ENCODE assay signal across 8 cellular contexts in genomic region chr16:89860747-89861304, GRCh38. TPM values are rescaled to one million over a fixed set of nuclear protein-coding genes. Genes with fewer than 3 reads are reported as not detected.
A peak's percentile ranks its signal among the peaks of the same experiment; 100 is the strongest.
DNase-seq lines count a peak whose midpoint lies in the region; ATAC-seq, FAIRE-seq and TF ChIP-seq lines count a peak whose summit lies in the region.

No MANE protein-coding gene starts in this region.

- TF ChIP-seq CTCF in GM12864 (IDR thresholded peaks at IDR 0.05; ENCODE audit: low read depth, low read length, missing control alignments) (peak; percentile 98), VCaP (conservative IDR thresholded peaks at IDR 0.05) (peak; percentile 80), K562 (IDR thresholded peaks at IDR 0.05 in 2 of 3, conservative IDR thresholded peaks at IDR 0.05 in 1 of 3; ENCODE audit: insufficient read depth in 2 of 3, low read depth in 1 of 3, low read length in 3 of 3) (peak; percentile 96 to 98 (median 97)), kidney epithelial cell (IDR thresholded peaks at IDR 0.05; ENCODE audit: insufficient read depth, low read length, poor library complexity, severe bottlenecking) (peak; percentile 99)

- peak overlapping the region in 1 of 2 experiments; percentile 43; a peak in 1 of 4 replicates for H3K9ac ChIP-seq in K562 (ENCODE audit: insufficient read depth in 1 of 2, low read depth in 2 of 2, low read length in 2 of 2)

- WGBS in K562 (ENCODE audit: insufficient coverage, low coverage, missing lambda C conversion rate) = 18% methylated on average over 21 of the region's 28 CpGs

- POLR2A ChIA-PET in K562 (lab: Yijun Ruan, JAX) = interaction anchor here (0.6 to 3.5 kb wide), 6 partner anchors 12 to 351 kb away, joined by 3 to 25 read pairs (median 4); partner anchors contain the start of gene TCF25

- H3K4me2 ChIP-seq in K562 (ENCODE audit: insufficient read depth, low read length) = no peak overlapping the region

- BruUV-seq in K562 (replicated peaks; lab: Mats Ljungman, UMichigan) = no TSS peak

- H2AFZ ChIP-seq in K562 (ENCODE audit: low read depth, low read length) = peak overlapping the region; percentile 71

- H3K27ac ChIP-seq in VCaP = no peak overlapping the region
- no peak overlapping the region for H3K27ac ChIP-seq in K562 (ENCODE audit: extremely low read depth, low read depth, low read length)

- H3K27me3 ChIP-seq in MG63 (no peaks in the 10 kb centered on the region), K562 (ENCODE audit: control insufficient read depth in 2 of 2, insufficient read depth in 2 of 2, low read length in 2 of 2) (no peaks in the 10 kb centered on the region), kidney epithelial cell (ENCODE audit: control insufficient read depth, insufficient read depth, low read length) (no peaks in the 10 kb centered on the region)

- intact Hi-C loops in K562 (cut with micrococcal nuclease) = loop anchor here (1.0 to 2.0 kb wide), 3 partner anchors 44 to 155 kb away; partner anchors contain the start of gene FANCA

- in situ Hi-C loops in K562 (cut with MboI) = loop anchor here (5.0 to 10.0 kb wide), 2 partner anchors 159 to 266 kb away; partner anchors contain the start of gene SPATA2L

- no peaks in the 10 kb centered on the region for H3K9me3 ChIP-seq in MG63
- H3K9me3 ChIP-seq in K562 (replicated peaks; ENCODE audit: control insufficient read depth, insufficient read depth, low read depth, low read length) = no peaks in the 10 kb centered on the region

- DNase-seq in GM12864 (ENCODE audit: low read depth) = no peak
- DNase-seq in MG63 = peak; percentile 47
- peak; percentile 82 to 97 (median 94) for DNase-seq in K562 (ENCODE audit: extremely low read depth in 1 of 4, low spot score in 3 of 4)
- no peak for DNase-seq in kidney epithelial cell (ENCODE audit: low read depth)
- DNase-seq in stimulated activated CD4-positive, alpha-beta T cell treated with anti-CD3 and anti-CD28 coated beads, Interleukin-4, amount 100 ng/mL, for 48 hours (ENCODE audit: low read depth in 2 of 2) = peak; percentile 68 to 73
- no peak for DNase-seq in cerebellar cortex (ENCODE audit: low spot score)

- CTCF ChIA-PET in K562 (lab: Yijun Ruan, JAX; ENCODE audit: low intra/inter-chr PET ratio) = interaction anchor here (0.9 to 1.6 kb wide), 3 partner anchors 107 to 160 kb away, joined by 4 to 18 read pairs (median 5); partner anchors contain the start of gene SPATA2L

- H4K20me1 ChIP-seq in K562 (replicated peaks; ENCODE audit: control insufficient read depth, insufficient read depth, low read length) = no peaks in the 10 kb centered on the region

- TF ChIP-seq EP300 in K562 (IDR thresholded peaks at IDR 0.05; ENCODE audit: low read length) = no peak

- peaks cover 3 to 34% of the 10 kb centered on the region in 2 experiments for H3K4me1 ChIP-seq in K562 (replicated peaks in 1 of 2; ENCODE audit: control insufficient read depth in 2 of 2, insufficient read depth in 2 of 2, low read length in 2 of 2)

- no peaks in the 10 kb centered on the region for H3K79me2 ChIP-seq in K562 (ENCODE audit: control insufficient read depth, insufficient read depth, low read length)

- ATAC-seq in K562 (peak; percentile 98), GM21381 (IDR thresholded peaks at IDR 0.05; ENCODE audit: unreplicated experiment) (no peak)

- H3K36me3 ChIP-seq in MG63 (no peaks in the 10 kb centered on the region), K562 (ENCODE audit: control insufficient read depth, insufficient read depth, low read length) (no peaks in the 10 kb centered on the region; the same call in 2 of the 3 replicates), kidney epithelial cell (ENCODE audit: control insufficient read depth, insufficient read depth, low read length) (no peaks in the 10 kb centered on the region)

- no peak for TF ChIP-seq POLR2A in K562 (conservative IDR thresholded peaks at IDR 0.05)

- peak; percentile 93 to 97 for TF ChIP-seq RAD21 in K562 (CRISPR knock-in tag; conservative IDR thresholded peaks at IDR 0.05 in 1 of 2, IDR thresholded peaks at IDR 0.05 in 1 of 2)

- no peak overlapping the region for H3K4me3 ChIP-seq in GM12864 (ENCODE audit: low read depth, low read length)
- H3K4me3 ChIP-seq in MG63 = no peak overlapping the region
- no peak overlapping the region for H3K4me3 ChIP-seq in K562
- H3K4me3 ChIP-seq in kidney epithelial cell (ENCODE audit: low read depth, low read length) = no peak overlapping the region

- H3K9me1 ChIP-seq in K562 (ENCODE audit: control insufficient read depth, insufficient read depth, low read length) = no peaks in the 10 kb centered on the region

- FAIRE-seq in K562 (lab: Jason Lieb, UNC) = peak; percentile 91

RNA-seq across cellular contexts. Expression of gene TCF25, which starts 12.6 kb away (rescaled TPM):
- 53.2 and 71.3 TPM in 2 replicates for total RNA-seq in MG63 (2014; rRNA removed; shearing (Covaris generic); ENCODE audit: low replicate concordance)
- total RNA-seq in K562 (2011; cell fraction: chromatin; rRNA removed; ENCODE audit: low replicate concordance) = 678 and 1,286 TPM in 2 replicates
- total RNA-seq in K562 (2011; cell fraction: nucleolus; rRNA removed) = 495 and 571 TPM in 2 replicates
- 387 and 470 TPM in 2 replicates for total RNA-seq in K562 (2011; cell fraction: nucleoplasm; rRNA removed)
- total RNA-seq in K562 (2014; rRNA removed) (102 and 110 TPM in 2 replicates), K562 (2014; rRNA removed; fragmentation: Illumina TruSeq; extraction: Trizol) (37.2 and 38.0 TPM in 2 replicates), K562 (2015; rRNA removed; fragmentation: Illumina TruSeq; extraction: Trizol) (63.2 and 65.1 TPM in 2 replicates), K562 (2021) (123 and 140 TPM in 2 replicates), kidney epithelial cell (145 and 149 TPM in 2 replicates)
- polyA plus RNA-seq in K562 (2011; rRNA removed) (83.8 and 123 TPM in 2 replicates), K562 (2014; fragmentation: Illumina TruSeq; extraction: Trizol) (87.5 and 96.8 TPM in 2 replicates), K562 (2014; fragmentation: Nextera tagmentation; extraction: Ambion mirVana) (1 to 10 TPM; 9.0 TPM), K562 (2014; rRNA removed) (122 and 154 TPM in 2 replicates)
- 86.7 and 116 TPM in 2 replicates for polyA plus RNA-seq in K562 (2011; cell fraction: cytosol; rRNA removed)
- 392 and 540 TPM in 2 replicates for polyA plus RNA-seq in K562 (2011; cell fraction: nucleus; rRNA removed)
- 147 and 150 TPM in 2 replicates for polyA plus RNA-seq in K562 (2012)
- polyA minus RNA-seq in K562 (2011; rRNA and poly(A)+ RNA removed) = 51.2 and 58.2 TPM in 2 replicates
- 47.2 and 50.0 TPM in 2 replicates for polyA minus RNA-seq in K562 (2011; cell fraction: cytosol; rRNA and poly(A)+ RNA removed)
- 72.7 and 97.1 TPM in 2 replicates for polyA minus RNA-seq in K562 (2011; cell fraction: nucleus; rRNA and poly(A)+ RNA removed)

RNA-seq across cellular contexts. Expression of gene SPIRE2, which starts 32.6 kb away (rescaled TPM):
- 5.0 and 5.3 TPM in 2 replicates for total RNA-seq in MG63 (2014; rRNA removed; shearing (Covaris generic); ENCODE audit: low replicate concordance)
- total RNA-seq in K562 (2011; cell fraction: chromatin; rRNA removed; ENCODE audit: low replicate concordance) = 16.2 and 31.3 TPM in 2 replicates
- 15.7 and 25.0 TPM in 2 replicates for total RNA-seq in K562 (2011; cell fraction: nucleolus; rRNA removed)
- 13.4 and 13.9 TPM in 2 replicates for total RNA-seq in K562 (2011; cell fraction: nucleoplasm; rRNA removed)
- total RNA-seq in K562 (2014; rRNA removed) (6.5 and 6.9 TPM in 2 replicates), K562 (2014; rRNA removed; fragmentation: Illumina TruSeq; extraction: Trizol) (2.9 TPM in 2 replicates), K562 (2015; rRNA removed; fragmentation: Illumina TruSeq; extraction: Trizol) (4.1 and 4.6 TPM in 2 replicates), K562 (2021) (6.9 and 8.9 TPM in 2 replicates), kidney epithelial cell (1.2 and 1.4 TPM in 2 replicates)
- polyA plus RNA-seq in K562 (2011; rRNA removed) (4.7 and 6.0 TPM in 2 replicates), K562 (2014; fragmentation: Illumina TruSeq; extraction: Trizol) (3.9 and 4.0 TPM in 2 replicates), K562 (2014; fragmentation: Nextera tagmentation; extraction: Ambion mirVana) (under 1 TPM; 0.70 to 0.76 TPM), K562 (2014; rRNA removed) (5.5 and 7.5 TPM in 2 replicates)
- 4.6 and 8.1 TPM in 2 replicates for polyA plus RNA-seq in K562 (2011; cell fraction: cytosol; rRNA removed)
- 19.7 and 32.5 TPM in 2 replicates for polyA plus RNA-seq in K562 (2011; cell fraction: nucleus; rRNA removed)
- polyA plus RNA-seq in K562 (2012) = 3.8 and 5.7 TPM in 2 replicates
- 2.1 and 3.5 TPM in 2 replicates for polyA minus RNA-seq in K562 (2011; rRNA and poly(A)+ RNA removed)
- 4.3 and 7.3 TPM in 2 replicates for polyA minus RNA-seq in K562 (2011; cell fraction: cytosol; rRNA and poly(A)+ RNA removed)
- 6.5 and 8.2 TPM in 2 replicates for polyA minus RNA-seq in K562 (2011; cell fraction: nucleus; rRNA and poly(A)+ RNA removed)

RNA-seq across cellular contexts. Expression of gene FANCA, which starts 44.4 kb away (rescaled TPM):
- total RNA-seq in MG63 (2014; rRNA removed; shearing (Covaris generic); ENCODE audit: low replicate concordance) = 11.9 and 13.1 TPM in 2 replicates
- 912 and 1,798 TPM in 2 replicates for total RNA-seq in K562 (2011; cell fraction: chromatin; rRNA removed; ENCODE audit: low replicate concordance)
- 750 and 775 TPM in 2 replicates for total RNA-seq in K562 (2011; cell fraction: nucleolus; rRNA removed)
- total RNA-seq in K562 (2011; cell fraction: nucleoplasm; rRNA removed) = 650 and 708 TPM in 2 replicates
- 53.4 and 72.0 TPM in 2 replicates for total RNA-seq in K562 (2014; rRNA removed)
- 40.2 and 48.6 TPM in 2 replicates for total RNA-seq in K562 (2014; rRNA removed; fragmentation: Illumina TruSeq; extraction: Trizol)
- total RNA-seq in K562 (2015; rRNA removed; fragmentation: Illumina TruSeq; extraction: Trizol) = 46.4 and 51.6 TPM in 2 replicates
- total RNA-seq in K562 (2021) = 108 and 115 TPM in 2 replicates
- polyA plus RNA-seq in K562 (2011; rRNA removed) = 65.4 and 83.5 TPM in 2 replicates
- polyA plus RNA-seq in K562 (2011; cell fraction: cytosol; rRNA removed) = 48.3 and 57.4 TPM in 2 replicates
- 378 and 509 TPM in 2 replicates for polyA plus RNA-seq in K562 (2011; cell fraction: nucleus; rRNA removed)
- polyA plus RNA-seq in K562 (2012) = 61.8 and 65.9 TPM in 2 replicates
- polyA plus RNA-seq in K562 (2014; fragmentation: Illumina TruSeq; extraction: Trizol) = 72.8 and 78.9 TPM in 2 replicates
- 1 to 10 TPM; 6.9 to 9.3 TPM for polyA plus RNA-seq in K562 (2014; fragmentation: Nextera tagmentation; extraction: Ambion mirVana)
- polyA plus RNA-seq in K562 (2014; rRNA removed) = 114 TPM in 2 replicates
- 109 and 120 TPM in 2 replicates for polyA minus RNA-seq in K562 (2011; rRNA and poly(A)+ RNA removed)
- polyA minus RNA-seq in K562 (2011; cell fraction: cytosol; rRNA and poly(A)+ RNA removed) = 54.5 and 57.5 TPM in 2 replicates
- polyA minus RNA-seq in K562 (2011; cell fraction: nucleus; rRNA and poly(A)+ RNA removed) = 197 and 206 TPM in 2 replicates
- total RNA-seq in kidney epithelial cell = 16.0 and 19.1 TPM in 2 replicates

RNA-seq across cellular contexts. Expression of gene MC1R, which starts 57.8 kb away (rescaled TPM):
- total RNA-seq in MG63 (2014; rRNA removed; shearing (Covaris generic); ENCODE audit: low replicate concordance) = 12.1 and 21.1 TPM in 2 replicates
- total RNA-seq in K562 (2011; cell fraction: chromatin; rRNA removed; ENCODE audit: low replicate concordance) = 70.1 and 162 TPM in 2 replicates
- total RNA-seq in K562 (2011; cell fraction: nucleolus; rRNA removed) = 54.5 and 55.7 TPM in 2 replicates
- 90.5 and 111 TPM in 2 replicates for total RNA-seq in K562 (2011; cell fraction: nucleoplasm; rRNA removed)
- total RNA-seq in K562 (2014; rRNA removed) = 3.1 and 3.3 TPM in 2 replicates
- total RNA-seq in K562 (2014; rRNA removed; fragmentation: Illumina TruSeq; extraction: Trizol) = 0.67 and 0.87 TPM in 2 replicates
- total RNA-seq in K562 (2015; rRNA removed; fragmentation: Illumina TruSeq; extraction: Trizol) = 2.0 and 2.1 TPM in 2 replicates
- 3.4 and 3.5 TPM in 2 replicates for total RNA-seq in K562 (2021)
- polyA plus RNA-seq in K562 (2011; rRNA removed) = 3.5 and 4.2 TPM in 2 replicates
- polyA plus RNA-seq in K562 (2011; cell fraction: cytosol; rRNA removed) = 5.6 and 6.1 TPM in 2 replicates
- polyA plus RNA-seq in K562 (2011; cell fraction: nucleus; rRNA removed) = 27.9 and 42.6 TPM in 2 replicates
- 3.6 and 4.6 TPM in 2 replicates for polyA plus RNA-seq in K562 (2012)
- 1.5 and 2.7 TPM in 2 replicates for polyA plus RNA-seq in K562 (2014; fragmentation: Illumina TruSeq; extraction: Trizol)
- under 1 TPM in 1 of 2 experiments, not detected in 1; 0.14 TPM for polyA plus RNA-seq in K562 (2014; fragmentation: Nextera tagmentation; extraction: Ambion mirVana)
- 4.7 and 5.3 TPM in 2 replicates for polyA plus RNA-seq in K562 (2014; rRNA removed)
- 6.4 and 10.6 TPM in 2 replicates for polyA minus RNA-seq in K562 (2011; rRNA and poly(A)+ RNA removed)
- polyA minus RNA-seq in K562 (2011; cell fraction: cytosol; rRNA and poly(A)+ RNA removed) = 1.6 and 2.7 TPM in 2 replicates
- 6.1 and 6.7 TPM in 2 replicates for polyA minus RNA-seq in K562 (2011; cell fraction: nucleus; rRNA and poly(A)+ RNA removed)
- 1.5 and 3.0 TPM in 2 replicates for total RNA-seq in kidney epithelial cell

Comparison
In these comparisons a context has a peak if more than half of its experiments do, and no peak if none do; other contexts are left out.
1. DNase-seq: peak in MG63 (single experiment), K562 (4 of 4) and stimulated activated CD4-positive, alpha-beta T cell treated with anti-CD3 and anti-CD28 coated beads, Interleukin-4, amount 100 ng/mL, for 48 hours (2 of 2); none in GM12864 (single experiment), kidney epithelial cell (single experiment) and cerebellar cortex (single experiment).
2. Peak in every context shown above with its lines, with median percentiles within 50 percentile points of each other: CTCF ChIP-seq.